In the genomic region with DNA sequence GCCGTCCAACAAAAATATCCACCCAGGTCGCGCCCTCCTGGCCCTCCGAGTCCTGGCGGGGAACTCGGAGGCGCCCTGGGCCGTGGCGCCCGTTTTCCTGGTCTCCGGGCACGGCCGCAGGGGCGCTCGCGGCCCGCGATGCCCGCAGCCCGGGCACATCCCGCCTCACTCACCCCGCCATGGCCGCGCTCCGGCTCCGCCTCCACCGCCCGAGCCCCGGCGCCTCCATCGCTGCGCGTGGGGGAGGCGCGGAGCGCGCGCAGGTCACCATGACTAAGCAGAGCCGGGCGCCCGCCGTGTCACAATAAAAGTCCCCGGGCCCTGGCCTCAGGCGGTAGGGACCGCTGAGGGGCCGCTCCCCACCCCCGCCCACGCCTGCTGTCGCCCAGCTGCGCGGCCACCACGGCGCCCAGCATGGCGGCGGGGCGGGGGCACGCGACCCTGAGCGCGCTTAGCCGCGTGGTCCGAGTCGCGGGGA, we compare ENCODE assay signal across 8 cellular contexts. TPM values are rescaled to one million over a fixed set of nuclear protein-coding genes. Genes with fewer than 3 reads are reported as not detected.
DNase-seq lines count a peak whose midpoint lies in the region; ATAC-seq, FAIRE-seq and TF ChIP-seq lines count a peak whose summit lies in the region.

No MANE protein-coding gene starts in this region.

- intact Hi-C loops in aorta (cut with DNase I) = loop anchor here in 1 of 2 donors (5.0 kb wide), 1 partner anchor 65 kb away; the partner anchor contains the start of genes CDKN2D and KRI1

- H3K4me3 Mint-ChIP-seq in astrocyte (ENCODE audit: unreplicated experiment) = peak overlapping the region; percentile 92

- H3K9me3 ChIP-seq in astrocyte (ENCODE audit: insufficient read depth, low read depth, low read length) = no peaks in the 10 kb centered on the region
- no peaks in the 10 kb centered on the region for H3K9me3 ChIP-seq in hepatocyte (ENCODE audit: low read depth)
- no peaks in the 10 kb centered on the region for H3K9me3 ChIP-seq in aorta (ENCODE audit: control insufficient read depth, low read length)

- H3K36me3 ChIP-seq in astrocyte (ENCODE audit: insufficient read depth, low read length) (peaks cover 1% of the 10 kb centered on the region), hepatocyte (replicated peaks; ENCODE audit: insufficient read depth, low read depth) (no peaks in the 10 kb centered on the region), aorta (ENCODE audit: control insufficient read depth in 1 of 2, insufficient read depth in 2 of 2, low read length in 1 of 2) (peaks cover 0 to 2% of the 10 kb centered on the region in 2 donors)

- 0% methylated on average over 34 of the region's 65 CpGs for WGBS in hepatocyte (ENCODE audit: low lambda C conversion rate, missing lambda C conversion rate)
- 0% methylated on average over 61 to 65 of the region's 65 CpGs for WGBS in aorta, 2 donors

- no peaks in the 10 kb centered on the region for H3K9me3 Mint-ChIP-seq in astrocyte (ENCODE audit: unreplicated experiment)

- peaks cover 24% of the 10 kb centered on the region for H4K20me1 ChIP-seq in astrocyte (ENCODE audit: insufficient read depth, low read length)
- H4K20me1 ChIP-seq in hepatocyte (ENCODE audit: insufficient read depth, poor library complexity, severe bottlenecking) = no peaks in the 10 kb centered on the region

- FAIRE-seq in astrocyte (lab: Jason Lieb, UNC) = no peak

- H3K9me2 ChIP-seq in hepatocyte (replicated peaks; ENCODE audit: insufficient read depth) = no peaks in the 10 kb centered on the region

- peak overlapping the region; percentile 91 for H3K4me3 ChIP-seq in astrocyte (ENCODE audit: insufficient read depth, low read depth, low read length)
- H3K4me3 ChIP-seq in hepatocyte = peak overlapping the region; percentile 97
- peak overlapping the region; percentile 70 to 77 for H3K4me3 ChIP-seq in aorta (ENCODE audit: low read length in 2 of 2)

- peaks cover 3% of the 10 kb centered on the region for H3K4me1 Mint-ChIP-seq in astrocyte (ENCODE audit: low read depth, unreplicated experiment)

- H3K36me3 Mint-ChIP-seq in astrocyte (ENCODE audit: low read depth, unreplicated experiment) = peaks cover 18% of the 10 kb centered on the region

- peak overlapping the region; percentile 98 for H3K27ac ChIP-seq in astrocyte (ENCODE audit: low read depth, low read length)
- peak overlapping the region; percentile 99 for H3K27ac ChIP-seq in hepatocyte
- H3K27ac ChIP-seq in aorta (ENCODE audit: low read depth in 1 of 2, low read length in 2 of 2) = peak overlapping the region; percentile 47 to 88

- no peak for TF ChIP-seq CTCF in astrocyte (IDR thresholded peaks at IDR 0.05; ENCODE audit: insufficient read depth, low read depth, low read length)
- peak; percentile 5 for TF ChIP-seq CTCF in hepatocyte (IDR thresholded peaks at IDR 0.05; ENCODE audit: poor library complexity)

- H3K27ac Mint-ChIP-seq in astrocyte (ENCODE audit: unreplicated experiment) = peak overlapping the region; percentile 87

- H3K27me3 Mint-ChIP-seq in astrocyte (ENCODE audit: low read depth, unreplicated experiment) = no peaks in the 10 kb centered on the region

- H3K79me2 ChIP-seq in astrocyte (ENCODE audit: insufficient read depth, low read length) (peaks cover 37% of the 10 kb centered on the region), hepatocyte (peaks cover 43% of the 10 kb centered on the region)

- no peaks in the 10 kb centered on the region for H3K27me3 ChIP-seq in astrocyte (ENCODE audit: insufficient read depth, low read length)
- H3K27me3 ChIP-seq in hepatocyte = no peaks in the 10 kb centered on the region
- H3K27me3 ChIP-seq in aorta (ENCODE audit: control insufficient read depth in 1 of 2, insufficient read depth in 2 of 2, low read length in 1 of 2) = no peaks in the 10 kb centered on the region

- peak; percentile 69 to 81 for DNase-seq in NCI-H1930 (lab: John Stamatoyannopoulos, UW)
- DNase-seq in T-helper 9 cell = peak; percentile 77
- DNase-seq in astrocyte (ENCODE audit: low read depth) = peak; percentile 68
- DNase-seq in hepatocyte (ENCODE audit: low spot score) = peak; percentile 96
- DNase-seq in retina = peak; percentile 94
- DNase-seq in aorta = peak; percentile 96 to 98

- peaks cover 7% of the 10 kb centered on the region for H3K4me1 ChIP-seq in astrocyte (ENCODE audit: insufficient read depth, low read length)
- H3K4me1 ChIP-seq in hepatocyte (ENCODE audit: insufficient read depth) = peaks cover 10% of the 10 kb centered on the region
- H3K4me1 ChIP-seq in aorta (ENCODE audit: control insufficient read depth in 1 of 2, insufficient read depth in 2 of 2, low read length in 2 of 2) = no peaks in the 10 kb centered on the region

- ATAC-seq in GM18511 (IDR thresholded peaks at IDR 0.05; ENCODE audit: unreplicated experiment) = peak; percentile 86
- peak; percentile 83 for ATAC-seq in HG02970 (IDR thresholded peaks at IDR 0.05; ENCODE audit: low FRiP score, unreplicated experiment)
- peak; percentile 97 for ATAC-seq in aorta (ENCODE audit: low FRiP score)

- H2AFZ ChIP-seq in astrocyte (ENCODE audit: low read depth, low read length) = peak overlapping the region; percentile 92
- peak overlapping the region; percentile 100 for H2AFZ ChIP-seq in hepatocyte

- H3K9ac ChIP-seq in astrocyte (ENCODE audit: low read length) = peak overlapping the region; percentile 100

- H3K4me2 ChIP-seq in astrocyte (ENCODE audit: low read length) = peak overlapping the region; percentile 95
- H3K4me2 ChIP-seq in hepatocyte = peak overlapping the region; percentile 97

RNA-seq across cellular contexts. Expression of gene KEAP1, which starts 0.6 kb away (rescaled TPM):
- total RNA-seq in astrocyte (43.6 and 49.4 TPM in 2 replicates), hepatocyte (47.2 and 48.2 TPM in 2 replicates), aorta (10 to 100 TPM; 43.6 to 62.8 TPM)
- polyA plus RNA-seq in hepatocyte (44.7 and 66.8 TPM in 2 replicates), aorta (10 to 100 TPM; 30.9 to 56.2 TPM)

RNA-seq across cellular contexts. Expression of gene S1PR5, which starts 14.7 kb away (rescaled TPM):
- total RNA-seq in astrocyte (1.00 and 1.1 TPM in 2 replicates), hepatocyte (0.17 and 0.56 TPM in 2 replicates), aorta (under 1 TPM; 0.39 to 0.99 TPM)
- polyA plus RNA-seq in hepatocyte (0.38 and 0.75 TPM in 2 replicates), aorta (1 to 10 TPM; 1.3 to 1.6 TPM)

RNA-seq across cellular contexts. Expression of gene ATG4D, which starts 41.1 kb away (rescaled TPM):
- 23.5 and 24.8 TPM in 2 replicates for total RNA-seq in astrocyte
- 13.1 and 24.1 TPM in 2 replicates for total RNA-seq in hepatocyte
- polyA plus RNA-seq in hepatocyte = 34.5 and 40.0 TPM in 2 replicates
- 10 to 100 TPM; 14.0 to 17.2 TPM for total RNA-seq in aorta
- polyA plus RNA-seq in aorta = 10 to 100 TPM; 17.7 to 42.6 TPM

Comparison
In these comparisons a context has a peak if more than half of its experiments do, and no peak if none do; other contexts are left out.
1. Peak in every context shown above with its lines: DNase-seq, ATAC-seq, H3K4me3 ChIP-seq and H3K27ac ChIP-seq.